9 cellular contexts compared by ENCODE assay signal in the genomic region with DNA sequence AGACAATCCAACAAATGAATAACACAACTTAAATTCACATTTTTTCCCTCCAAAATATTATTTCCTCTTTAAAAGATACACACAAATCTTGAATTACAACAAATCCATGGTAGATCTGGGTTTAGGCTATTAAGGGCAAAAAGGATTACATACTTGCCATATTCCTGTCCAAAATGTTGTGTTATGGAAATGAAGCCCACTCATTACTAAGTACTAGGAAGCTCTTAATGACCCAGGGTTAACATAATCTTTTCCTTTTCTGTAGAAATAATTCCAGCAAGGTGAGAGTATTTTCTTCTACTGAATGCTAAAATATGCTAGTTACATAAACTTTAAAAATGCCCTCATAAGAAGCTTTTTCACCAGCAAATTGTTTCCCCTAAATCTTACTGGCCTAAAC. TPM values are rescaled to one million over a fixed set of nuclear protein-coding genes. Genes with fewer than 3 reads are reported as not detected.
DNase-seq lines count a peak whose midpoint lies in the region; ATAC-seq and TF ChIP-seq lines count a peak whose summit lies in the region.
"Had no signal": no experiment of that assay in that cellular context is flagged by ENCODE, and none has a peak within 500 bp of the region (broad histone marks: within the 10 kb centered on the region; RNA-seq: fewer than 3 reads in every experiment).

No MANE protein-coding gene starts in this region.

- H3K36me3 ChIP-seq in GM23338 (ENCODE audit: insufficient read depth) (no peaks in the 10 kb centered on the region), RWPE2 (ENCODE audit: low read depth) (peaks cover 4% of the 10 kb centered on the region), esophagus muscularis mucosa (no peaks in the 10 kb centered on the region), left lung (no peaks in the 10 kb centered on the region)

- TF ChIP-seq CTCF in GM23338 (conservative IDR thresholded peaks at IDR 0.05; ENCODE audit: low read depth in 2 of 2) (no peak), RWPE2 (IDR thresholded peaks at IDR 0.05; ENCODE audit: poor library complexity, severe bottlenecking) (no peak), esophagus muscularis mucosa (IDR thresholded peaks at IDR 0.05) (no peak), left lung (IDR thresholded peaks at IDR 0.05) (no peak)

- peaks cover 4% of the 10 kb centered on the region for H4K20me1 ChIP-seq in GM23338 (replicated peaks; ENCODE audit: insufficient read depth)

- intact Hi-C loops in esophagus muscularis mucosa (cut with DNase I), result loop anchor here (5.0 to 10.0 kb wide), 2 partner anchors 228 to 580 kb away; partner anchors contain the start of genes EPM2A and RAB32
- intact Hi-C loops in left lung (cut with DNase I), result no loop called here

- no peaks in the 10 kb centered on the region; the same call in 2 of the 3 replicates for H3K36me3 Mint-ChIP-seq in GM23338 (ENCODE audit: low read depth)

- ATAC-seq in GM23338 (no peak), RWPE2 (ENCODE audit: low read depth) (no peak), left lung (no peak), HG02610 (IDR thresholded peaks at IDR 0.05; ENCODE audit: unreplicated experiment) (no peak)

- H3K9me3 ChIP-seq in RWPE2 (ENCODE audit: severe bottlenecking), result peaks cover 2% of the 10 kb centered on the region
- H3K9me3 ChIP-seq in esophagus muscularis mucosa, result no peaks in the 10 kb centered on the region
- no peaks in the 10 kb centered on the region for H3K9me3 ChIP-seq in left lung

- no peak for TF ChIP-seq EP300 in esophagus muscularis mucosa (IDR thresholded peaks at IDR 0.05)

- H3K9me3 Mint-ChIP-seq in GM23338, result no peaks in the 10 kb centered on the region

- H3K79me2 ChIP-seq in GM23338 (replicated peaks; ENCODE audit: insufficient read depth), result peaks cover 63% of the 10 kb centered on the region

- no peaks in the 10 kb centered on the region for H3K27me3 Mint-ChIP-seq in GM23338 (ENCODE audit: insufficient read depth, low read depth, poor library complexity)

- H3K27ac Mint-ChIP-seq in GM23338, result no peak overlapping the region

- peaks cover 18% of the 10 kb centered on the region for H3K4me1 Mint-ChIP-seq in GM23338

- H3K4me3 ChIP-seq in GM23338, result peak overlapping the region; percentile 85
- H3K4me3 ChIP-seq in RWPE2 (ENCODE audit: severe bottlenecking), result peak overlapping the region; percentile 74
- H3K4me3 ChIP-seq in esophagus muscularis mucosa, result peak overlapping the region; percentile 70 to 83 (median 77)
- H3K4me3 ChIP-seq in skeletal muscle cell (ENCODE audit: low read depth, low read length), result peak overlapping the region; percentile 91
- no peak overlapping the region for H3K4me3 ChIP-seq in left lung

- no peak overlapping the region for H2AFZ ChIP-seq in GM23338

- no peak for TF ChIP-seq POLR2A in esophagus muscularis mucosa (IDR thresholded peaks at IDR 0.05; ENCODE audit: low read depth)

- no peaks in the 10 kb centered on the region for H3F3A ChIP-seq in GM23338 (replicated peaks; ENCODE audit: low read depth)

- DNase-seq in GM23338 (ENCODE audit: low spot score) (no peak), RWPE2 (ENCODE audit: low spot score) (no peak), esophagus muscularis mucosa (ENCODE audit: extremely low spot score) (no peak), skeletal muscle cell (ENCODE audit: low read depth) (no peak), dermis blood vessel endothelial cell (no peak), left lung (no peak), DMS79 treated with DMSO at 0.1 percent for 48 hours (lab: John Stamatoyannopoulos, UW) (no peak)
- DNase-seq: activated CD8-positive, alpha-beta memory T cell treated with anti-CD3 and anti-CD28 coated beads, Interleukin-2, amount 50 U/mL, for 48 hours had no signal

- H3K4me1 ChIP-seq in GM23338 (ENCODE audit: insufficient read depth) (peaks cover 18% of the 10 kb centered on the region), RWPE2 (ENCODE audit: insufficient read depth, poor library complexity, severe bottlenecking) (peaks cover 11% of the 10 kb centered on the region), esophagus muscularis mucosa (peaks cover 30 to 54% (median 41%) of the 10 kb centered on the region in 4 donors), left lung (peaks cover 13 to 25% of the 10 kb centered on the region in 2 donors)

- peak overlapping the region; percentile 88 for H3K4me3 Mint-ChIP-seq in GM23338

- H3K27ac ChIP-seq in GM23338 (ENCODE audit: low read depth) (no peak overlapping the region), RWPE2 (ENCODE audit: poor library complexity, severe bottlenecking) (no peak overlapping the region), esophagus muscularis mucosa (replicated peaks in 1 of 4) (peak overlapping the region; percentile 85 to 92 (median 90)), left lung (no peak overlapping the region)

- H3K9me2 ChIP-seq in GM23338 (ENCODE audit: insufficient read depth), result no peaks in the 10 kb centered on the region

- H3K4me2 ChIP-seq in GM23338, result peak overlapping the region; percentile 89

- H3K27me3 ChIP-seq in GM23338 (ENCODE audit: insufficient read depth) (no peaks in the 10 kb centered on the region), RWPE2 (ENCODE audit: insufficient read depth, poor library complexity, severe bottlenecking) (no peaks in the 10 kb centered on the region), esophagus muscularis mucosa (no peaks in the 10 kb centered on the region), left lung (no peaks in the 10 kb centered on the region)

TF ChIP-seq in GM23338, 12 proteins besides CTCF, POLR2A, EP300 and RAD21:
- no peak for TF ChIP-seq REST (IDR thresholded peaks at IDR 0.05; ENCODE audit: unreplicated experiment)

RNA-seq across cellular contexts. Expression of gene SHPRH, which starts 1.6 kb away (rescaled TPM):
- 33.0 and 35.6 TPM in 2 replicates for total RNA-seq in GM23338 (2014; rRNA removed; shearing (Covaris generic))
- polyA plus RNA-seq in GM23338 (2016; fragmentation: Nextera tagmentation; extraction: Ambion mirVana), result 25.5 and 39.0 TPM in 2 replicates
- 10 to 100 TPM; 14.2 to 35.3 (median 18.7) TPM for total RNA-seq in esophagus muscularis mucosa
- 15.5 and 16.8 TPM in 2 replicates for total RNA-seq in dermis blood vessel endothelial cell
- total RNA-seq in left lung, result 10 to 100 TPM; 11.5 to 17.8 TPM

Comparison
In these comparisons a context has a peak if more than half of its experiments do, and no peak if none do; other contexts are left out.
1. H3K27ac ChIP-seq: peak in esophagus muscularis mucosa (4 of 4); none in GM23338 (single experiment), RWPE2 (single experiment) and left lung (0 of 2).
2. H3K4me3 ChIP-seq: peak in GM23338 (single experiment), RWPE2 (single experiment), esophagus muscularis mucosa (4 of 4) and skeletal muscle cell (single experiment); none in left lung (0 of 2).